10 cellular contexts compared by ENCODE assay signal in the genomic region with DNA sequence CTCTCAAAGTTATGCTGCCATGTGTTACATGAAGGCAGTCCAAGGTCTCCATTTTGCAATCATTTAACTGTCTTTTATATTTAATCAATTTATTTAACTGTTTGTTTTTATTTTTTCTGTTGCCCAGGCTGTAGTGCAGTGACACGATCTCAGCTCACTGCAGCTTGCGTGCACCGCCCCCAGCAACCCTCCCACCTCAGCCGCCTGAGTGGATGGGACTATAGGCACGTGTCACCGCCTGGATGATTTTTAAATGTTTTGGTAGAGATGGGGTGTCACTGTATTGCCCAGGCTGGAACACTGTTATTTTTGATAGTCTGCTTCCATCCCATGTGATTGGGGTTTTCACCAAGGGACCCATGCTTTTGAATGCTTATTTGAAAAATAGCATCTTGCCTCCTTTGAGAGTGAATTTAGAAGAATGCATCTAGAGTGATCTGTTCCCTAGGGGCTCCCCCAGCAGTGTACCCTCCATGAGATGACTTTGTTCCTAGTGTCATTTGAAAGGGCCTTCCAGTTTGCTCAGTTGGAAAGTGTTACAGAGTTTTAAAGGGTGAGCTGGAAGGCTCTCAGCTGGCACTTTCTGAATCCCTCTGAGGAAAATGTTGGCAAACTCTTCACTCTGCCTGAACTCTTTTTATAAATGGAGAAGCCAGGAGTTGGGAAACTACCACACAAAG.
DNase-seq lines count a peak whose midpoint lies in the region; ATAC-seq and TF ChIP-seq lines count a peak whose summit lies in the region.
"Had no signal": no experiment of that assay in that cellular context is flagged by ENCODE, and none has a peak within 500 bp of the region (broad histone marks: within the 10 kb centered on the region; RNA-seq: fewer than 3 reads in every experiment).

No MANE protein-coding gene starts in this region.

- peak overlapping the region; percentile 66 for H3K4me2 ChIP-seq in MM.1S (ENCODE audit: low read depth, low read length)

- H3K4me1 ChIP-seq in MM.1S (ENCODE audit: low read length), result peaks cover 25% of the 10 kb centered on the region

- peaks cover 96% of the 10 kb centered on the region for H3K79me2 ChIP-seq in MM.1S (ENCODE audit: low read length)

- peak overlapping the region; percentile 52; the same call in 1 of the 2 replicates for H3K27ac ChIP-seq in MM.1S (ENCODE audit: low read length)

- DNase-seq in CD1c-positive myeloid dendritic cell (ENCODE audit: extremely low spot score) (peak; percentile 27), MM.1S (no peak), fibroblast of mammary gland (ENCODE audit: low read depth) (peak; percentile 47), NCI-H1092 (lab: John Stamatoyannopoulos, UW) (no peak), GM10266 (ENCODE audit: extremely low spot score) (no peak)
- no peak for DNase-seq in effector CD8-positive, alpha-beta T cell (lab: John Stamatoyannopoulos, UW)
- DNase-seq: DMS53, NCI-H526 had no signal

- peak overlapping the region in 1 of 3 experiments; percentile 11 for H3K4me3 Mint-ChIP-seq in nephron

- H3K4me1 Mint-ChIP-seq in nephron, result peaks cover 73% of the 10 kb centered on the region

- no peaks in the 10 kb centered on the region for H3K9me2 ChIP-seq in MM.1S (replicated peaks; ENCODE audit: insufficient read depth, low read length)

- no peak overlapping the region; the same call in 1 of the 2 replicates for H3K9ac ChIP-seq in MM.1S (ENCODE audit: low read length)

- H4K20me1 ChIP-seq in MM.1S (ENCODE audit: insufficient read depth, low read length), result no peaks in the 10 kb centered on the region

- no peaks in the 10 kb centered on the region for H3K9me3 ChIP-seq in MM.1S (replicated peaks; ENCODE audit: insufficient read depth, low read length)

- H3K9me3 Mint-ChIP-seq in nephron, result peaks cover 5% of the 10 kb centered on the region

- H3K27me3 ChIP-seq in MM.1S (replicated peaks; ENCODE audit: insufficient read depth, low read length), result no peaks in the 10 kb centered on the region

- peak overlapping the region in 2 of 3 experiments; percentile 62 to 70 for H3K27ac Mint-ChIP-seq in nephron

- H3K36me3 ChIP-seq in MM.1S (replicated peaks; ENCODE audit: insufficient read depth, low read length), result no peaks in the 10 kb centered on the region

- H2AFZ ChIP-seq in MM.1S (ENCODE audit: low read length), result no peak overlapping the region

- H3K27me3 Mint-ChIP-seq in nephron (ENCODE audit: low read depth), result peaks cover 4% of the 10 kb centered on the region

- peaks cover 14% of the 10 kb centered on the region; the same call in 1 of the 2 replicates for H3F3A ChIP-seq in MM.1S (ENCODE audit: insufficient read depth, low read length)

- TF ChIP-seq CTCF in MM.1S (IDR thresholded peaks at IDR 0.05; ENCODE audit: low read length), result no peak
- TF ChIP-seq CTCF in fibroblast of mammary gland (conservative IDR thresholded peaks at IDR 0.05; ENCODE audit: control insufficient read depth, insufficient read depth, low read depth, low read length), result no peak
- no peak for TF ChIP-seq CTCF in nephron (IDR thresholded peaks at IDR 0.05; ENCODE audit: unreplicated experiment in 3 of 3)
- no peak for TF ChIP-seq CTCF in GM10266 (IDR thresholded peaks at IDR 0.05; ENCODE audit: control insufficient read depth, insufficient read depth, low read depth, missing control alignments)

- ATAC-seq in HG03175 (IDR thresholded peaks at IDR 0.05; ENCODE audit: unreplicated experiment), result no peak

- peak overlapping the region; percentile 10; the same call in 1 of the 2 replicates for H3K4me3 ChIP-seq in MM.1S (ENCODE audit: low read length)
- no peak overlapping the region for H3K4me3 ChIP-seq in fibroblast of mammary gland (ENCODE audit: control insufficient read depth, low read depth, low read length)

- H3K36me3 Mint-ChIP-seq in nephron (ENCODE audit: low read depth), result peaks cover 14% of the 10 kb centered on the region

Comparison
In these comparisons a context has a peak if more than half of its experiments do, and no peak if none do; other contexts are left out.
1. DNase-seq: peak in CD1c-positive myeloid dendritic cell (single experiment) and fibroblast of mammary gland (single experiment); none in MM.1S (single experiment), NCI-H1092 (single experiment), effector CD8-positive, alpha-beta T cell (single experiment) and GM10266 (single experiment).